ENCODE assay signal across 8 cellular contexts in the genomic region with DNA sequence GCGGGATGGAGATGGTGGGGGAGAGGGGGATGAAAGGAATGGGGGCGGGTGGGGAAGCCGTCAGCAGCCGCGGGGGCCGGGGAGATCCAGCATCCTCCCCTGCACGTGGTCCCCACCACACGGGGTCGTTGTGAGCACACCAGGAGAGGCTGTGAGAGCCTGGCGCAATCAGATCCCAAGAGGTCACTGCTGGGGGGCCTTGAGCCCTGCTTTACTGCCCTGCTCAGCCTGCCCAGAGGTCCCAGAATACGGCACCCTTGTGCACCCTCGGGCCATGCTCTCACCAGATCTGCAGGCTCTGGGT. TPM values are rescaled to one million over a fixed set of nuclear protein-coding genes. Genes with fewer than 3 reads are reported as not detected.
DNase-seq lines count a peak whose midpoint lies in the region; ATAC-seq and TF ChIP-seq lines count a peak whose summit lies in the region.

No MANE protein-coding gene starts in this region.

- CTCF ChIA-PET in HEK293T (lab: Yijun Ruan, JAX) = no interaction called here

- H3K36me3 Mint-ChIP-seq in activated naive CD8-positive, alpha-beta T cell treated with anti-CD3 and anti-CD28 coated beads for 36 hours = no peaks in the 10 kb centered on the region

- in situ Hi-C loops in ACHN (cut with HindIII; ENCODE audit: low pct_ligation_motif_present, low pct_unique_long_range_greater_than_20kb, low sequenced_read_pairs) = no loop called here

- H3K27ac Mint-ChIP-seq in activated naive CD8-positive, alpha-beta T cell treated with anti-CD3 and anti-CD28 coated beads for 36 hours = no peak overlapping the region

- no peaks in the 10 kb centered on the region for H3K9me3 Mint-ChIP-seq in activated naive CD8-positive, alpha-beta T cell treated with anti-CD3 and anti-CD28 coated beads for 36 hours

- no peak overlapping the region for H3K4me3 Mint-ChIP-seq in activated naive CD8-positive, alpha-beta T cell treated with anti-CD3 and anti-CD28 coated beads for 36 hours

- no peaks in the 10 kb centered on the region for H3K27me3 Mint-ChIP-seq in activated naive CD8-positive, alpha-beta T cell treated with anti-CD3 and anti-CD28 coated beads for 36 hours

- POLR2A ChIA-PET in HEK293T (lab: Yijun Ruan, JAX) = no interaction called here

- H3K4me1 Mint-ChIP-seq in activated naive CD8-positive, alpha-beta T cell treated with anti-CD3 and anti-CD28 coated beads for 36 hours = no peaks in the 10 kb centered on the region

- no peak for ATAC-seq in GM18868 (IDR thresholded peaks at IDR 0.05; ENCODE audit: unreplicated experiment)
- no peak for ATAC-seq in HG02759 (IDR thresholded peaks at IDR 0.05; ENCODE audit: unreplicated experiment)

- DNase-seq in AG20443 (ENCODE audit: low spot score) (peak; percentile 75), HEK293T (ENCODE audit: extremely low spot score) (peak; percentile 73), kidney tubule cell (ENCODE audit: low spot score) (peak; percentile 23), ACHN (no peak), posterior vena cava (ENCODE audit: low spot score) (no peak)
- DNase-seq in activated naive CD8-positive, alpha-beta T cell treated with anti-CD3 and anti-CD28 coated beads for 36 hours = peak; percentile 27

- intact Hi-C loops in posterior vena cava (cut with DNase I) = loop anchor here in 1 of 2 donors (10.0 kb wide), 1 partner anchor 278 kb away; no protein-coding TSS in a partner anchor

TF ChIP-seq in HEK293T, 16 proteins besides CTCF, POLR2A, EP300 and RAD21:
- no peak for TF ChIP-seq LEF1 (IDR thresholded peaks at IDR 0.05; ENCODE audit: borderline replicate concordance)
- no peak for TF ChIP-seq SUZ12 (IDR thresholded peaks at IDR 0.05)
- no peak for TF ChIP-seq SP1 (IDR thresholded peaks at IDR 0.05)
- no peak for TF ChIP-seq ZNF384 (IDR thresholded peaks at IDR 0.05)
- no peak for TF ChIP-seq ELF4 (IDR thresholded peaks at IDR 0.05)
- no peak for TF ChIP-seq PKNOX1 (IDR thresholded peaks at IDR 0.05)
- no peak for TF ChIP-seq L3MBTL2 (conservative IDR thresholded peaks at IDR 0.05)
- no peak for TF ChIP-seq CTBP1 (IDR thresholded peaks at IDR 0.05; ENCODE audit: borderline replicate concordance)
- TF ChIP-seq ARNT (IDR thresholded peaks at IDR 0.05) = no peak
- TF ChIP-seq BHLHE40 (IDR thresholded peaks at IDR 0.05; ENCODE audit: borderline replicate concordance) = no peak
- no peak for TF ChIP-seq FOXK2 (IDR thresholded peaks at IDR 0.05)
- TF ChIP-seq NFRKB (IDR thresholded peaks at IDR 0.05) = no peak
- no peak for TF ChIP-seq FOXM1 (IDR thresholded peaks at IDR 0.05; ENCODE audit: borderline replicate concordance)
- TF ChIP-seq FOXA1 (IDR thresholded peaks at IDR 0.05) = no peak
- no peak for TF ChIP-seq TARDBP (IDR thresholded peaks at IDR 0.05)

RNA-seq across cellular contexts. Expression of gene CABP7, which starts 7.4 kb away (rescaled TPM):
- under 1 TPM in 1 of 2 experiments, not detected in 1; 0.06 TPM for total RNA-seq in activated naive CD8-positive, alpha-beta T cell treated with anti-CD3 and anti-CD28 coated beads for 36 hours
- total RNA-seq in posterior vena cava = not detected

RNA-seq across cellular contexts. Expression of gene ZMAT5, which starts 39.6 kb away (rescaled TPM):
- total RNA-seq in activated naive CD8-positive, alpha-beta T cell treated with anti-CD3 and anti-CD28 coated beads for 36 hours = 10 to 100 TPM; 17.1 to 17.5 TPM
- 10 to 100 TPM; 14.1 to 18.0 TPM for total RNA-seq in posterior vena cava

RNA-seq across cellular contexts. Expression of gene UQCR10, which starts 40.0 kb away (rescaled TPM):
- total RNA-seq in activated naive CD8-positive, alpha-beta T cell treated with anti-CD3 and anti-CD28 coated beads for 36 hours = 100 to 1,000 TPM; 108 to 117 TPM
- total RNA-seq in posterior vena cava = 10 to 100 TPM; 48.6 to 65.6 TPM

Comparison
In these comparisons a context has a peak if more than half of its experiments do, and no peak if none do; other contexts are left out.
1. DNase-seq: peak in AG20443 (single experiment), HEK293T (single experiment), activated naive CD8-positive, alpha-beta T cell treated with anti-CD3 and anti-CD28 coated beads for 36 hours (single experiment) and kidney tubule cell (single experiment); none in ACHN (single experiment) and posterior vena cava (single experiment).